In the genomic region with DNA sequence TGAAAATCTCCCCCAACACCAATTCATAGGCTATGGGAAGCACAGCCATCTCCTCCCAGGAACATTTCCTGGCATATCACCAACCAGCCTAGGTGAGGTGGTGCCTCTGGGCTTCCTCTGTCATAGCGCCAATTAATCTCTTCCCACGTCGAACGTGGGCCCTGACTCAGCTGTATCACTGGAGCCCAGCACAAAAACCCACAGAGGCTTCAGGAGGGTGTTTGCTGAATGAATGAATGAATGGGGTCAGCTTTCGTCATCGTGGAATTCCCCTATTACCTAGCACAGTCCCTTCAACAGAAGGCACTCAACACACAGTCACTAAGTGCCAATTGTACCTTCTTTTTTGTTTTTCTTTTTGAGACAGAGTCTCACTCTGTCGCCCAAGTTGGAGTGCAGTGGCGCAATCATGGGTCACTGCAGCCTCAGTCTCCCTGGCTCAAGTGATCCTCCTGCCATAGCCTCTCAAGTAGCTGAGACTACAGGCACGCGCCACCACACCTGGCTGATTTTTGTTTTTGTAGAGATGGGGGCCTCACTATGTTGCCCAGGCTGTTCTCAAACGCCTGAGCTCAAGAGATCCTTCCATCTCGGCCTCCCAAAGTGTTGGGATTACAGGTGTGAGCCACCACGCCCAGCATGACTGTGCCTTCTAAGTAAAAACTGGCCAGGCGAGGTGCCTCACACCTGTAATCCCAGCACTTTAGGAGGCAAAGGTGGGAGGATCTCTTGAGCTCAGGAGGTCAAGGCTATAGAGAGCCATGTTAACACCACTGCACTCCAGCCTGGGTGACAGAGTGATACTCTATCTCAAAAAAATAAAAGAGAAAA, we compare ENCODE assay signal across 9 cellular contexts. TPM values are rescaled to one million over a fixed set of nuclear protein-coding genes. Genes with fewer than 3 reads are reported as not detected.
DNase-seq lines count a peak whose midpoint lies in the region; ATAC-seq, FAIRE-seq and TF ChIP-seq lines count a peak whose summit lies in the region.
"Had no signal": no experiment of that assay in that cellular context is flagged by ENCODE, and none has a peak within 500 bp of the region (broad histone marks: within the 10 kb centered on the region; RNA-seq: fewer than 3 reads in every experiment).

No MANE protein-coding gene starts in this region.

- H3K36me3 ChIP-seq in K562 (ENCODE audit: control insufficient read depth, insufficient read depth, low read length) (no peaks in the 10 kb centered on the region), spleen (peaks cover 0 to 5% (median 2%) of the 10 kb centered on the region in 6 donors)

- no peaks in the 10 kb centered on the region for H3K9me1 ChIP-seq in K562 (ENCODE audit: control insufficient read depth, insufficient read depth, low read length)

- H3K4me1 Mint-ChIP-seq in T-helper 1 cell treated with Interleukin-12 subunit alpha and Interleukin-12 subunit beta and Interleukin-4 antibody, amounts not matched to agents 30 μg/mL and 1 μg/mL, for 36 hours (ENCODE audit: low read depth) = peaks cover 32% of the 10 kb centered on the region

- DNase-seq in COLO668 (lab: John Stamatoyannopoulos, UW; ENCODE audit: unreplicated experiment) (peak; percentile 6), K562 (ENCODE audit: extremely low read depth in 1 of 4, low spot score in 3 of 4) (no peak), spleen (no peak), Right ventricle myocardium superior (no peak), midbrain (lab: John Stamatoyannopoulos, UW) (no peak), RPMI8226 (no peak)

- H4K20me1 ChIP-seq in K562 (replicated peaks; ENCODE audit: control insufficient read depth, insufficient read depth, low read length) = no peaks in the 10 kb centered on the region

- ATAC-seq in K562 (no peak), Right ventricle myocardium superior (ENCODE audit: poor library complexity) (no peak), HG03520 (IDR thresholded peaks at IDR 0.05; ENCODE audit: unreplicated experiment) (no peak)

- H2AFZ ChIP-seq in K562 (ENCODE audit: low read depth, low read length) = no peak overlapping the region

- no peak overlapping the region for H3K4me2 ChIP-seq in K562 (ENCODE audit: insufficient read depth, low read length)

- H3K27me3 ChIP-seq in K562 (ENCODE audit: control insufficient read depth in 2 of 2, insufficient read depth in 2 of 2, low read length in 2 of 2) (no peaks in the 10 kb centered on the region), spleen (replicated peaks in 1 of 7) (no peaks in the 10 kb centered on the region)

- H3K4me3 ChIP-seq in K562 (no peak overlapping the region), spleen (no peak overlapping the region)
- H3K4me3 ChIP-seq: lung had no signal

- H3K4me1 ChIP-seq in K562 (replicated peaks in 1 of 2; ENCODE audit: control insufficient read depth in 2 of 2, insufficient read depth in 2 of 2, low read length in 2 of 2) (peaks cover 11 to 25% of the 10 kb centered on the region in 2 experiments), spleen (peaks cover 26 to 51% (median 42%) of the 10 kb centered on the region in 6 donors)

- peak overlapping the region; percentile 92 for H3K27ac Mint-ChIP-seq in T-helper 1 cell treated with Interleukin-12 subunit alpha and Interleukin-12 subunit beta and Interleukin-4 antibody, amounts not matched to agents 30 μg/mL and 1 μg/mL, for 36 hours

- no peaks in the 10 kb centered on the region for H3K9me3 Mint-ChIP-seq in T-helper 1 cell treated with Interleukin-12 subunit alpha and Interleukin-12 subunit beta and Interleukin-4 antibody, amounts not matched to agents 30 μg/mL and 1 μg/mL, for 36 hours

- 58% methylated on average over 14 of the region's 14 CpGs for WGBS in K562 (ENCODE audit: insufficient coverage, low coverage, missing lambda C conversion rate)
- WGBS in spleen, 5 donors = 74 to 82% (median 77%) methylated on average over 14 of the region's 14 CpGs

- TF ChIP-seq POLR2A in K562 (conservative IDR thresholded peaks at IDR 0.05) (no peak), spleen (IDR thresholded peaks at IDR 0.05) (no peak)

- no peak for TF ChIP-seq RAD21 in K562 (CRISPR knock-in tag; conservative IDR thresholded peaks at IDR 0.05 in 1 of 2, IDR thresholded peaks at IDR 0.05 in 1 of 2)

- in situ Hi-C loops in K562 (cut with MboI) = no loop called here

- TF ChIP-seq CTCF in K562 (IDR thresholded peaks at IDR 0.05 in 2 of 3, conservative IDR thresholded peaks at IDR 0.05 in 1 of 3; ENCODE audit: insufficient read depth in 2 of 3, low read depth in 1 of 3, low read length in 3 of 3) (no peak), spleen (IDR thresholded peaks at IDR 0.05 in 8 of 11, conservative IDR thresholded peaks at IDR 0.05 in 3 of 11) (no peak)

- CTCF ChIA-PET in K562 (lab: Yijun Ruan, JAX; ENCODE audit: low intra/inter-chr PET ratio) = no interaction called here

- no peak for TF ChIP-seq EP300 in K562 (IDR thresholded peaks at IDR 0.05; ENCODE audit: low read length)

- peaks cover 2% of the 10 kb centered on the region for H3K36me3 Mint-ChIP-seq in T-helper 1 cell treated with Interleukin-12 subunit alpha and Interleukin-12 subunit beta and Interleukin-4 antibody, amounts not matched to agents 30 μg/mL and 1 μg/mL, for 36 hours (ENCODE audit: low read depth)

- H3K9me3 ChIP-seq in K562 (replicated peaks; ENCODE audit: control insufficient read depth, insufficient read depth, low read depth, low read length) = no peaks in the 10 kb centered on the region
- no peaks in the 10 kb centered on the region for H3K9me3 ChIP-seq in spleen

- BruUV-seq in K562 (replicated peaks; lab: Mats Ljungman, UMichigan) = no TSS peak

- intact Hi-C loops in K562 (cut with micrococcal nuclease) (no loop called here), spleen (cut with DNase I; ENCODE audit: low total_unique reads) (no loop called here), Right ventricle myocardium superior (cut with DNase I) (no loop called here)

- H3K9ac ChIP-seq in K562 (ENCODE audit: insufficient read depth in 1 of 2, low read depth in 2 of 2, low read length in 2 of 2) = no peak overlapping the region

- H3K27ac ChIP-seq in K562 (ENCODE audit: extremely low read depth, low read depth, low read length) = no peak overlapping the region
- peak overlapping the region; percentile 58 to 99 (median 73) for H3K27ac ChIP-seq in spleen

- H3K79me2 ChIP-seq in K562 (ENCODE audit: control insufficient read depth, insufficient read depth, low read length) = peaks cover 8% of the 10 kb centered on the region

- no peak for FAIRE-seq in K562 (lab: Jason Lieb, UNC)

- POLR2A ChIA-PET in K562 (lab: Yijun Ruan, JAX) = interaction anchor here (0.9 to 1.7 kb wide), 5 partner anchors 10 to 137 kb away, joined by 3 to 9 read pairs (median 4); a partner anchor contains a TSS

- H3K27me3 Mint-ChIP-seq in T-helper 1 cell treated with Interleukin-12 subunit alpha and Interleukin-12 subunit beta and Interleukin-4 antibody, amounts not matched to agents 30 μg/mL and 1 μg/mL, for 36 hours (ENCODE audit: low read depth) = no peaks in the 10 kb centered on the region

- H3K4me3 Mint-ChIP-seq in T-helper 1 cell treated with Interleukin-12 subunit alpha and Interleukin-12 subunit beta and Interleukin-4 antibody, amounts not matched to agents 30 μg/mL and 1 μg/mL, for 36 hours = peak overlapping the region; percentile 79

RNA-seq across cellular contexts. Expression of a gene that starts 4.1 kb away (rescaled TPM):
- 3.6 and 5.4 TPM in 2 replicates for total RNA-seq in K562 (2011; cell fraction: chromatin; rRNA removed; ENCODE audit: low replicate concordance)
- total RNA-seq in K562 (2011; cell fraction: nucleolus; rRNA removed) = 6.8 and 7.0 TPM in 2 replicates
- total RNA-seq in K562 (2011; cell fraction: nucleoplasm; rRNA removed) = 4.0 and 5.1 TPM in 2 replicates
- 7.7 and 12.9 TPM in 2 replicates for total RNA-seq in K562 (2014; rRNA removed)
- 1.4 and 2.8 TPM in 2 replicates for total RNA-seq in K562 (2014; rRNA removed; fragmentation: Illumina TruSeq; extraction: Trizol)
- total RNA-seq in K562 (2015; rRNA removed; fragmentation: Illumina TruSeq; extraction: Trizol) = 4.1 and 5.2 TPM in 2 replicates
- 4.5 and 5.1 TPM in 2 replicates for total RNA-seq in K562 (2021)
- 2.4 TPM in 2 replicates for polyA plus RNA-seq in K562 (2011; rRNA removed)
- polyA plus RNA-seq in K562 (2011; cell fraction: cytosol; rRNA removed) = 2.2 and 5.7 TPM in 2 replicates
- polyA plus RNA-seq in K562 (2011; cell fraction: nucleus; rRNA removed) = 5.7 and 7.6 TPM in 2 replicates
- 5.9 and 6.0 TPM in 2 replicates for polyA plus RNA-seq in K562 (2012)
- 5.4 and 7.0 TPM in 2 replicates for polyA plus RNA-seq in K562 (2014; fragmentation: Illumina TruSeq; extraction: Trizol)
- polyA plus RNA-seq in K562 (2014; fragmentation: Nextera tagmentation; extraction: Ambion mirVana) = under 1 TPM; 0.48 TPM
- polyA plus RNA-seq in K562 (2014; rRNA removed) = 4.6 and 12.5 TPM in 2 replicates
- 0.53 and 1.1 TPM in 2 replicates for polyA minus RNA-seq in K562 (2011; rRNA and poly(A)+ RNA removed)
- polyA minus RNA-seq in K562 (2011; cell fraction: cytosol; rRNA and poly(A)+ RNA removed) = 1.2 and 4.2 TPM in 2 replicates
- polyA minus RNA-seq in K562 (2011; cell fraction: nucleus; rRNA and poly(A)+ RNA removed) = 2.8 and 4.2 TPM in 2 replicates
- 10 to 100 TPM; 10.7 to 26.3 (median 19.7) TPM for total RNA-seq in spleen
- 10 to 100 TPM; 27.5 to 43.5 (median 40.8) TPM for polyA plus RNA-seq in spleen
- 12.2 TPM for total RNA-seq in Right ventricle myocardium superior

RNA-seq across cellular contexts. Expression of a gene that starts 9.2 kb away (rescaled TPM):
- total RNA-seq in K562 (2011; cell fraction: chromatin; rRNA removed; ENCODE audit: low replicate concordance) = 7.9 and 19.4 TPM in 2 replicates
- 19.1 and 19.7 TPM in 2 replicates for total RNA-seq in K562 (2011; cell fraction: nucleolus; rRNA removed)
- total RNA-seq in K562 (2011; cell fraction: nucleoplasm; rRNA removed) = 15.4 and 16.3 TPM in 2 replicates
- total RNA-seq in K562 (2014; rRNA removed) (9.5 and 9.8 TPM in 2 replicates), K562 (2014; rRNA removed; fragmentation: Illumina TruSeq; extraction: Trizol) (2.4 and 2.5 TPM in 2 replicates), K562 (2015; rRNA removed; fragmentation: Illumina TruSeq; extraction: Trizol) (4.1 and 4.6 TPM in 2 replicates), K562 (2021) (10.1 and 11.1 TPM in 2 replicates), spleen (10 to 100 TPM; 11.6 to 18.6 (median 13.5) TPM), Right ventricle myocardium superior (8.0 TPM)
- polyA plus RNA-seq in K562 (2011; rRNA removed) (3.9 and 7.1 TPM in 2 replicates), K562 (2014; fragmentation: Illumina TruSeq; extraction: Trizol) (4.1 and 4.3 TPM in 2 replicates), K562 (2014; fragmentation: Nextera tagmentation; extraction: Ambion mirVana) (under 1 TPM; 0.69 to 0.81 TPM), K562 (2014; rRNA removed) (8.7 and 10.0 TPM in 2 replicates), spleen (1 to 10 TPM; 3.4 to 7.4 (median 4.1) TPM)
- 11.4 and 13.8 TPM in 2 replicates for polyA plus RNA-seq in K562 (2011; cell fraction: cytosol; rRNA removed)
- polyA plus RNA-seq in K562 (2011; cell fraction: nucleus; rRNA removed) = 15.5 and 22.5 TPM in 2 replicates
- 5.2 and 7.9 TPM in 2 replicates for polyA plus RNA-seq in K562 (2012)
- 1.5 and 1.9 TPM in 2 replicates for polyA minus RNA-seq in K562 (2011; rRNA and poly(A)+ RNA removed)
- 3.7 and 7.2 TPM in 2 replicates for polyA minus RNA-seq in K562 (2011; cell fraction: cytosol; rRNA and poly(A)+ RNA removed)
- polyA minus RNA-seq in K562 (2011; cell fraction: nucleus; rRNA and poly(A)+ RNA removed) = 6.1 and 7.3 TPM in 2 replicates

RNA-seq across cellular contexts. Expression of a gene that starts 18.1 kb away (rescaled TPM):
- total RNA-seq in K562 (2011; cell fraction: chromatin; rRNA removed; ENCODE audit: low replicate concordance) = 39.3 and 45.4 TPM in 2 replicates
- 37.5 and 42.2 TPM in 2 replicates for total RNA-seq in K562 (2011; cell fraction: nucleolus; rRNA removed)
- 41.3 and 53.4 TPM in 2 replicates for total RNA-seq in K562 (2011; cell fraction: nucleoplasm; rRNA removed)
- 6.9 and 7.2 TPM in 2 replicates for total RNA-seq in K562 (2014; rRNA removed)
- total RNA-seq in K562 (2014; rRNA removed; fragmentation: Illumina TruSeq; extraction: Trizol) = 4.6 and 4.8 TPM in 2 replicates
- total RNA-seq in K562 (2015; rRNA removed; fragmentation: Illumina TruSeq; extraction: Trizol) = 6.2 and 6.4 TPM in 2 replicates
- 9.7 and 11.6 TPM in 2 replicates for total RNA-seq in K562 (2021)
- polyA plus RNA-seq in K562 (2011; rRNA removed) = 10.6 and 12.4 TPM in 2 replicates
- polyA plus RNA-seq in K562 (2011; cell fraction: cytosol; rRNA removed) = 10.0 and 13.3 TPM in 2 replicates
- 18.3 and 22.4 TPM in 2 replicates for polyA plus RNA-seq in K562 (2011; cell fraction: nucleus; rRNA removed)
- 6.7 and 11.9 TPM in 2 replicates for polyA plus RNA-seq in K562 (2012)
- 4.7 and 5.0 TPM in 2 replicates for polyA plus RNA-seq in K562 (2014; fragmentation: Illumina TruSeq; extraction: Trizol)
- under 1 TPM; 0.64 to 0.70 TPM for polyA plus RNA-seq in K562 (2014; fragmentation: Nextera tagmentation; extraction: Ambion mirVana)
- 11.0 and 12.4 TPM in 2 replicates for polyA plus RNA-seq in K562 (2014; rRNA removed)
- polyA minus RNA-seq in K562 (2011; rRNA and poly(A)+ RNA removed) = 7.4 and 8.3 TPM in 2 replicates
- 4.4 and 4.9 TPM in 2 replicates for polyA minus RNA-seq in K562 (2011; cell fraction: cytosol; rRNA and poly(A)+ RNA removed)
- polyA minus RNA-seq in K562 (2011; cell fraction: nucleus; rRNA and poly(A)+ RNA removed) = 13.5 and 16.0 TPM in 2 replicates
- 10 to 100 TPM; 16.5 to 22.1 (median 18.6) TPM for total RNA-seq in spleen
- polyA plus RNA-seq in spleen = 1 to 10 TPM; 3.1 to 7.1 (median 3.5) TPM
- total RNA-seq in Right ventricle myocardium superior = 7.1 TPM

RNA-seq across cellular contexts. Expression of a gene that starts 32.7 kb away (rescaled TPM):
- total RNA-seq in K562 (2011; cell fraction: chromatin; rRNA removed; ENCODE audit: low replicate concordance) = 4.0 and 9.9 TPM in 2 replicates
- total RNA-seq in K562 (2011; cell fraction: nucleolus; rRNA removed) = 9.9 and 10.3 TPM in 2 replicates
- total RNA-seq in K562 (2011; cell fraction: nucleoplasm; rRNA removed) = 6.3 and 6.5 TPM in 2 replicates
- total RNA-seq in K562 (2014; rRNA removed) (1.5 and 3.3 TPM in 2 replicates), K562 (2014; rRNA removed; fragmentation: Illumina TruSeq; extraction: Trizol) (1.0 and 1.3 TPM in 2 replicates), K562 (2015; rRNA removed; fragmentation: Illumina TruSeq; extraction: Trizol) (2.0 and 2.1 TPM in 2 replicates), K562 (2021) (3.2 and 3.4 TPM in 2 replicates), spleen (10 to 100 TPM in 6 of 7 donors, 1 to 10 TPM in 1; 7.7 to 16.1 (median 14.0) TPM), Right ventricle myocardium superior (8.0 TPM)
- polyA plus RNA-seq in K562 (2011; rRNA removed) (1.9 and 2.8 TPM in 2 replicates), K562 (2014; fragmentation: Illumina TruSeq; extraction: Trizol) (1.5 and 1.9 TPM in 2 replicates), K562 (2014; fragmentation: Nextera tagmentation; extraction: Ambion mirVana) (under 1 TPM; 0.14 to 0.27 TPM), K562 (2014; rRNA removed) (1.7 and 3.3 TPM in 2 replicates), spleen (1 to 10 TPM; 5.9 to 8.3 (median 6.4) TPM)
- polyA plus RNA-seq in K562 (2011; cell fraction: cytosol; rRNA removed) = 3.0 and 3.6 TPM in 2 replicates
- polyA plus RNA-seq in K562 (2011; cell fraction: nucleus; rRNA removed) = 2.8 and 3.5 TPM in 2 replicates
- 1.7 and 1.9 TPM in 2 replicates for polyA plus RNA-seq in K562 (2012)
- 2.1 and 3.3 TPM in 2 replicates for polyA minus RNA-seq in K562 (2011; rRNA and poly(A)+ RNA removed)
- 1.6 and 4.7 TPM in 2 replicates for polyA minus RNA-seq in K562 (2011; cell fraction: cytosol; rRNA and poly(A)+ RNA removed)
- polyA minus RNA-seq in K562 (2011; cell fraction: nucleus; rRNA and poly(A)+ RNA removed) = 3.9 and 7.7 TPM in 2 replicates

RNA-seq across cellular contexts. Expression of a gene that starts 41.0 kb away (rescaled TPM):
- total RNA-seq in K562 (2011; cell fraction: chromatin; rRNA removed; ENCODE audit: low replicate concordance) = 9.3 and 27.8 TPM in 2 replicates
- total RNA-seq in K562 (2011; cell fraction: nucleolus; rRNA removed) = 27.9 and 32.5 TPM in 2 replicates
- 15.2 and 16.7 TPM in 2 replicates for total RNA-seq in K562 (2011; cell fraction: nucleoplasm; rRNA removed)
- total RNA-seq in K562 (2014; rRNA removed) (39.7 and 58.9 TPM in 2 replicates), K562 (2014; rRNA removed; fragmentation: Illumina TruSeq; extraction: Trizol) (14.7 and 15.2 TPM in 2 replicates), K562 (2015; rRNA removed; fragmentation: Illumina TruSeq; extraction: Trizol) (42.3 and 45.8 TPM in 2 replicates), K562 (2021) (41.3 and 50.7 TPM in 2 replicates), spleen (10 to 100 TPM; 17.2 to 27.3 (median 25.5) TPM), Right ventricle myocardium superior (71.7 TPM)
- polyA plus RNA-seq in K562 (2011; rRNA removed) (22.1 and 32.8 TPM in 2 replicates), K562 (2014; fragmentation: Illumina TruSeq; extraction: Trizol) (26.9 and 40.9 TPM in 2 replicates), K562 (2014; fragmentation: Nextera tagmentation; extraction: Ambion mirVana) (under 1 TPM; 0.13 to 0.17 TPM), K562 (2014; rRNA removed) (47.8 and 49.6 TPM in 2 replicates), spleen (10 to 100 TPM; 17.0 to 33.1 (median 21.6) TPM)
- polyA plus RNA-seq in K562 (2011; cell fraction: cytosol; rRNA removed) = 50.7 and 101 TPM in 2 replicates
- polyA plus RNA-seq in K562 (2011; cell fraction: nucleus; rRNA removed) = 31.3 and 50.4 TPM in 2 replicates
- polyA plus RNA-seq in K562 (2012) = 36.8 and 61.3 TPM in 2 replicates
- 8.9 and 12.0 TPM in 2 replicates for polyA minus RNA-seq in K562 (2011; rRNA and poly(A)+ RNA removed)
- polyA minus RNA-seq in K562 (2011; cell fraction: cytosol; rRNA and poly(A)+ RNA removed) = 34.4 and 46.7 TPM in 2 replicates
- 10.5 and 17.3 TPM in 2 replicates for polyA minus RNA-seq in K562 (2011; cell fraction: nucleus; rRNA and poly(A)+ RNA removed)
